Comparison of ENCODE assay signal across 9 cellular contexts in genomic region chr9:33921967-33922895, GRCh38.
A peak's percentile ranks its signal among the peaks of the same experiment; 100 is the strongest.
DNase-seq lines count a peak whose midpoint lies in the region; ATAC-seq and TF ChIP-seq lines count a peak whose summit lies in the region.
"Had no signal": no experiment of that assay in that cellular context is flagged by ENCODE, and none has a peak within 500 bp of the region (broad histone marks: within the 10 kb centered on the region; RNA-seq: fewer than 3 reads in every experiment).

No MANE protein-coding gene starts in this region.

- no peaks in the 10 kb centered on the region for H3K27me3 ChIP-seq in KMS-11 (ENCODE audit: insufficient read depth, low read depth)

- TF ChIP-seq CTCF in KMS-11 (conservative IDR thresholded peaks at IDR 0.05; ENCODE audit: low read depth, low read length), result peak; percentile 73

- H3K4me1 Mint-ChIP-seq in activated naive CD4-positive, alpha-beta T cell treated with anti-CD3 and anti-CD28 coated beads, Interleukin-2, amount 10 ng/mL, durations not matched to agents 7 days and 5 days, result no peaks in the 10 kb centered on the region

- H3K4me1 ChIP-seq in KMS-11 (ENCODE audit: low read depth, poor library complexity, severe bottlenecking), result no peaks in the 10 kb centered on the region

- H3K4me2 ChIP-seq in KMS-11, result no peak overlapping the region

- no peak overlapping the region for H3K4me3 Mint-ChIP-seq in activated naive CD4-positive, alpha-beta T cell treated with anti-CD3 and anti-CD28 coated beads, Interleukin-2, amount 10 ng/mL, durations not matched to agents 7 days and 5 days

- no peaks in the 10 kb centered on the region for H3K9me3 Mint-ChIP-seq in activated naive CD4-positive, alpha-beta T cell treated with anti-CD3 and anti-CD28 coated beads, Interleukin-2, amount 10 ng/mL, durations not matched to agents 7 days and 5 days
- H3K9me3 Mint-ChIP-seq: CD4-positive, CD25-positive, alpha-beta regulatory T cell had no signal

- no peak overlapping the region for H3K9ac ChIP-seq in KMS-11

- no peaks in the 10 kb centered on the region for H3K79me2 ChIP-seq in KMS-11 (ENCODE audit: insufficient read depth, low read depth)

- H4K20me1 ChIP-seq in KMS-11 (ENCODE audit: insufficient read depth), result no peaks in the 10 kb centered on the region

- no peak overlapping the region for H2AFZ ChIP-seq in KMS-11 (ENCODE audit: low read depth)

- peak overlapping the region; percentile 61 for H3K27ac Mint-ChIP-seq in activated naive CD4-positive, alpha-beta T cell treated with anti-CD3 and anti-CD28 coated beads, Interleukin-2, amount 10 ng/mL, durations not matched to agents 7 days and 5 days

- CTCF ChIA-PET in activated naive CD4-positive, alpha-beta T cell treated with anti-CD3 and anti-CD28 coated beads, Interleukin-2, amount 10 ng/mL, durations not matched to agents 7 days and 5 days (lab: Charles Lee), result interaction anchor here (1.2 to 7.2 kb wide), 3 partner anchors 11 to 335 kb away, joined by 3 to 38 read pairs (median 11); no protein-coding TSS in a partner anchor

- no peak overlapping the region for H3K4me3 ChIP-seq in KMS-11 (IDR thresholded peaks at IDR 0.05; ENCODE audit: insufficient read depth, low read depth, low read length)

- no peaks in the 10 kb centered on the region for H3K27me3 Mint-ChIP-seq in activated naive CD4-positive, alpha-beta T cell treated with anti-CD3 and anti-CD28 coated beads, Interleukin-2, amount 10 ng/mL, durations not matched to agents 7 days and 5 days
- H3K27me3 Mint-ChIP-seq: CD4-positive, CD25-positive, alpha-beta regulatory T cell had no signal

- no peak overlapping the region for H3K27ac ChIP-seq in KMS-11

- H3K36me3 ChIP-seq in KMS-11 (ENCODE audit: insufficient read depth), result peaks cover 8% of the 10 kb centered on the region; the same call in 1 of the 2 replicates

- peaks cover 59% of the 10 kb centered on the region for H3K36me3 Mint-ChIP-seq in activated naive CD4-positive, alpha-beta T cell treated with anti-CD3 and anti-CD28 coated beads, Interleukin-2, amount 10 ng/mL, durations not matched to agents 7 days and 5 days

- ATAC-seq in GM18870 (IDR thresholded peaks at IDR 0.05; ENCODE audit: unreplicated experiment), result no peak
- no peak for ATAC-seq in GM19463 (IDR thresholded peaks at IDR 0.05; ENCODE audit: unreplicated experiment)

- peak; percentile 12 for DNase-seq in NCI-H345 (lab: John Stamatoyannopoulos, UW)
- no peak for DNase-seq in NCI-H345 treated with DMSO at 0.1 percent for 48 hours (lab: John Stamatoyannopoulos, UW; ENCODE audit: unreplicated experiment)
- peak; percentile 36 for DNase-seq in activated naive CD4-positive, alpha-beta T cell treated with anti-CD3 and anti-CD28 coated beads, Interleukin-2, amount 10 ng/mL, durations not matched to agents 7 days and 5 days
- DNase-seq in left kidney (ENCODE audit: low read depth, low spot score), result peak; percentile 42
- no peak for DNase-seq in kidney glomerular epithelial cell (lab: John Stamatoyannopoulos, UW)

Comparison
In these comparisons a context has a peak if more than half of its experiments do, and no peak if none do; other contexts are left out.
1. DNase-seq: peak in NCI-H345 (single experiment), activated naive CD4-positive, alpha-beta T cell treated with anti-CD3 and anti-CD28 coated beads, Interleukin-2, amount 10 ng/mL, durations not matched to agents 7 days and 5 days (single experiment) and left kidney (single experiment); none in NCI-H345 treated with DMSO at 0.1 percent for 48 hours (single experiment) and kidney glomerular epithelial cell (single experiment).